9 cellular contexts compared by ENCODE assay signal in the genomic region with DNA sequence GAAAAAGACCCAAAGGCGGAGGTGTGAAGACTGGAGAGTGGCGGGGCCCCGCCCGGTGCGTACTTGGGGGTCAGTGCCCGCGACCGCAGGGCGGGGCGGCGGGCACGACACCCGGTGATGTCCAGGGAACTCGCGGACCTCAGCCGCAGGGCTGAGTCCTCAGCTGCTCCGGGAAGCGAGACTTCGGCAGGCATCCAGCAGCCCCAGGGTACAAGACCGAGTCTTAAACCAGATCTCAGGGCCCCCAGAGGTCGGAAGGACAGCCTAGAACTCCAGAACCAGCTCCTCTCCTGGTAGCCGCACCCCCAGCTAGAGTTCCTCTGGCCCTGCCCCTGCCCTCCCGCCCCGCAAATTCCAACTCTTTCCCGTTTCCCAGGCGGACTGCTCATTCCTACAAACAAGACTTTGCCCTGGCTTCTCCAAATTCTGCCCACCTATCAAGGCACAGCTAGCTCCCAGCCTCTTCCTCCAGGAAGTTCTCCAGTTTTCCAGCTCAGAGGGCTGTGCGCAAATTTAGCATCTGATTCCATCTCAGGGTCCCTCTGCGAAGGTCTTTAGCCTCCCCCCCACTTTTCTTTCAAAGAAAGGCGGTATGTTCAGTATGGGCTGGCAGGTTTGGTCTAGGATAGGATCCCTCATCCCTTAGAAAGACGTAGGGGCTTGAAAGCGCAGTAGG. TPM values are rescaled to one million over a fixed set of nuclear protein-coding genes. Genes with fewer than 3 reads are reported as not detected.
DNase-seq lines count a peak whose midpoint lies in the region; ATAC-seq and TF ChIP-seq lines count a peak whose summit lies in the region.
"Had no signal": no experiment of that assay in that cellular context is flagged by ENCODE, and none has a peak within 500 bp of the region (broad histone marks: within the 10 kb centered on the region; RNA-seq: fewer than 3 reads in every experiment).

No MANE protein-coding gene starts in this region.

- peak overlapping the region; percentile 54 for H3K9ac ChIP-seq in endocrine pancreas (ENCODE audit: control insufficient read depth, insufficient read depth, low read length)

- peak overlapping the region; percentile 87 to 89 for H3K27ac Mint-ChIP-seq in natural killer cell treated with Interleukin-12 subunit alpha and Interleukin-12 subunit beta and Interleukin-15 and Interleukin-18, amount 100 ng/mL, for 72 hours

- CTCF ChIA-PET in Panc1 (lab: Charles Lee) = interaction anchor here (0.5 to 4.3 kb wide), 6 partner anchors 12 to 290 kb away, joined by 3 to 36 read pairs (median 16); a partner anchor contains a TSS

- peaks cover 14% of the 10 kb centered on the region for H3K27me3 ChIP-seq in Panc1 (ENCODE audit: control insufficient read depth, insufficient read depth, low read length)
- no peaks in the 10 kb centered on the region for H3K27me3 ChIP-seq in endocrine pancreas (ENCODE audit: control insufficient read depth, insufficient read depth, low read length)

- in situ Hi-C loops in Panc1 (cut with HindIII; ENCODE audit: low pct_unique_long_range_greater_than_20kb, low sequenced_read_pairs) = no loop called here

- ATAC-seq in Panc1 = 0 out of 2 replicates have a peak, but pooled peaks have one; percentile 7
- peak; percentile 14 to 34 for ATAC-seq in natural killer cell treated with Interleukin-12 subunit alpha and Interleukin-12 subunit beta and Interleukin-15 and Interleukin-18, amount 100 ng/mL, for 72 hours
- ATAC-seq in GM19324 (IDR thresholded peaks at IDR 0.05; ENCODE audit: low FRiP score, unreplicated experiment) = no peak
- ATAC-seq in GM21737 (IDR thresholded peaks at IDR 0.05; ENCODE audit: unreplicated experiment) = no peak

- H3K36me3 Mint-ChIP-seq in natural killer cell treated with Interleukin-12 subunit alpha and Interleukin-12 subunit beta and Interleukin-15 and Interleukin-18, amount 100 ng/mL, for 72 hours = no peaks in the 10 kb centered on the region

- no peaks in the 10 kb centered on the region for H3K9me3 Mint-ChIP-seq in natural killer cell treated with Interleukin-12 subunit alpha and Interleukin-12 subunit beta and Interleukin-15 and Interleukin-18, amount 100 ng/mL, for 72 hours

- peaks cover 5 to 14% of the 10 kb centered on the region in 2 donors for H3K27me3 Mint-ChIP-seq in natural killer cell treated with Interleukin-12 subunit alpha and Interleukin-12 subunit beta and Interleukin-15 and Interleukin-18, amount 100 ng/mL, for 72 hours

- BruUV-seq in Panc1 (replicated peaks; lab: Mats Ljungman, UMichigan) = no TSS peak

- H3K4me1 ChIP-seq in Panc1 (ENCODE audit: control insufficient read depth, insufficient read depth, low read length) (peaks cover 11% of the 10 kb centered on the region), endocrine pancreas (ENCODE audit: control insufficient read depth, insufficient read depth, low read length) (no peaks in the 10 kb centered on the region)

- DNase-seq in Panc1 (ENCODE audit: low read depth, low spot score) (no peak), retina (no peak), NCI-H2029 treated with DMSO at 0.1 percent for 48 hours (lab: John Stamatoyannopoulos, UW) (no peak)
- peak; percentile 72 for DNase-seq in natural killer cell treated with Interleukin-12 subunit alpha and Interleukin-12 subunit beta and Interleukin-15 and Interleukin-18, amount 100 ng/mL, for 72 hours (ENCODE audit: low spot score)

- no peak overlapping the region for H3K4me3 ChIP-seq in GM12875 (ENCODE audit: low read depth, low read length)
- peak overlapping the region; percentile 61 to 84 for H3K4me3 ChIP-seq in Panc1 (ENCODE audit: low read depth in 2 of 2, low read length in 2 of 2)
- H3K4me3 ChIP-seq in endocrine pancreas (ENCODE audit: control insufficient read depth, insufficient read depth, low read length) = no peak overlapping the region

- 0 out of 2 replicates have a peak, but pooled peaks have one; percentile 16 for TF ChIP-seq CTCF in GM12875 (IDR thresholded peaks at IDR 0.05; ENCODE audit: borderline replicate concordance, insufficient read depth, low read depth, low read length)
- TF ChIP-seq CTCF in Panc1 (IDR thresholded peaks at IDR 0.05) = no peak

- H3K9me3 ChIP-seq in Panc1 (ENCODE audit: control insufficient read depth, insufficient read depth, low read depth, low read length) (no peaks in the 10 kb centered on the region), endocrine pancreas (ENCODE audit: control insufficient read depth, low read length) (no peaks in the 10 kb centered on the region)

- H3K4me1 Mint-ChIP-seq in natural killer cell treated with Interleukin-12 subunit alpha and Interleukin-12 subunit beta and Interleukin-15 and Interleukin-18, amount 100 ng/mL, for 72 hours (ENCODE audit: low read depth in 2 of 2) = peaks cover 25 to 29% of the 10 kb centered on the region in 2 donors

- no peak overlapping the region for H3K27ac ChIP-seq in Panc1 (ENCODE audit: low read length)

- peak overlapping the region; percentile 90 for H3K4me3 Mint-ChIP-seq in natural killer cell treated with Interleukin-12 subunit alpha and Interleukin-12 subunit beta and Interleukin-15 and Interleukin-18, amount 100 ng/mL, for 72 hours

- no peaks in the 10 kb centered on the region for H3K36me3 ChIP-seq in Panc1 (ENCODE audit: control insufficient read depth, insufficient read depth, low read length)
- H3K36me3 ChIP-seq in endocrine pancreas (ENCODE audit: control insufficient read depth, insufficient read depth, low read length) = no peaks in the 10 kb centered on the region

- POLR2A ChIA-PET in Panc1 (lab: Charles Lee) = interaction anchor here (0.8 kb wide), 1 partner anchor 37 kb away, joined by 3 read pairs; no protein-coding TSS in a partner anchor

- intact Hi-C loops in Panc1 (cut with micrococcal nuclease; ENCODE audit: unreplicated experiment) = loop anchor here (5.0 kb wide), 1 partner anchor 284 kb away; no protein-coding TSS in a partner anchor

RNA-seq across cellular contexts. Expression of a gene that starts 26.0 kb away (rescaled TPM):
- 0.08 TPM for total RNA-seq in Panc1 (2021; ENCODE audit: unreplicated experiment)
- not detected for polyA plus RNA-seq in Panc1 (2012; ENCODE audit: insufficient read length)
- not detected for total RNA-seq in natural killer cell treated with Interleukin-12 subunit alpha and Interleukin-12 subunit beta and Interleukin-15 and Interleukin-18, amount 100 ng/mL, for 72 hours
- total RNA-seq: T-helper 1 cell treated with Interleukin-12 subunit alpha and Interleukin-12 subunit beta and Interleukin-4 antibody, amounts not matched to agents 30 ng/mL and 1 ng/mL, for 36 hours had no signal

RNA-seq across cellular contexts. Expression of a gene that starts 37.7 kb away (rescaled TPM):
- total RNA-seq in Panc1 (2021; ENCODE audit: unreplicated experiment) = 37.6 TPM
- 31.5 TPM for polyA plus RNA-seq in Panc1 (2012; ENCODE audit: insufficient read length)
- total RNA-seq in natural killer cell treated with Interleukin-12 subunit alpha and Interleukin-12 subunit beta and Interleukin-15 and Interleukin-18, amount 100 ng/mL, for 72 hours = 10 to 100 TPM; 27.2 to 47.1 TPM

RNA-seq across cellular contexts. Expression of a gene that starts 56.7 kb away (rescaled TPM):
- total RNA-seq in Panc1 (2021; ENCODE audit: unreplicated experiment) = 18.6 TPM
- 12.1 TPM for polyA plus RNA-seq in Panc1 (2012; ENCODE audit: insufficient read length)
- total RNA-seq in natural killer cell treated with Interleukin-12 subunit alpha and Interleukin-12 subunit beta and Interleukin-15 and Interleukin-18, amount 100 ng/mL, for 72 hours = 10 to 100 TPM; 13.0 to 13.5 TPM

RNA-seq across cellular contexts. Expression of a gene that starts 57.8 kb away (rescaled TPM):
- total RNA-seq in Panc1 (2021; ENCODE audit: unreplicated experiment) = 426 TPM
- polyA plus RNA-seq in Panc1 (2012; ENCODE audit: insufficient read length) = 330 TPM
- total RNA-seq in natural killer cell treated with Interleukin-12 subunit alpha and Interleukin-12 subunit beta and Interleukin-15 and Interleukin-18, amount 100 ng/mL, for 72 hours = 100 to 1,000 TPM; 417 to 436 TPM

Comparison
In these comparisons a context has a peak if more than half of its experiments do, and no peak if none do; other contexts are left out.
1. H3K4me3 ChIP-seq: peak in Panc1 (2 of 2); none in GM12875 (single experiment) and endocrine pancreas (single experiment).
2. ATAC-seq: peak in Panc1 (single experiment) and natural killer cell treated with Interleukin-12 subunit alpha and Interleukin-12 subunit beta and Interleukin-15 and Interleukin-18, amount 100 ng/mL, for 72 hours (2 of 2); none in GM19324 (single experiment) and GM21737 (single experiment).